Comparison of ENCODE assay signal across 13 cellular contexts in genomic region chr13:53460776-53461175, GRCh38.
"Had no signal": no experiment of that assay in that cellular context is flagged by ENCODE, and none has a peak within 500 bp of the region (broad histone marks: within the 10 kb centered on the region; RNA-seq: fewer than 3 reads in every experiment).

No MANE protein-coding gene starts in this region.

- H3K4me1 Mint-ChIP-seq: activated T-helper 17 cell treated with anti-CD3 and anti-CD28 coated beads, Interleukin-2, amount 50 U/mL, for 72 hours; natural killer cell had no signal

- H3K27me3 Mint-ChIP-seq: activated T-helper 17 cell treated with anti-CD3 and anti-CD28 coated beads, Interleukin-2, amount 50 U/mL, for 72 hours had no signal

- H3K4me3 ChIP-seq: ascending aorta, heart left ventricle, thoracic aorta had no signal

- ATAC-seq: activated T-helper 17 cell treated with anti-CD3 and anti-CD28 coated beads, Interleukin-2, amount 50 U/mL, for 72 hours; heart left ventricle; left colon; natural killer cell; sciatic nerve had no signal

- H3K27ac Mint-ChIP-seq: activated naive CD4-positive, alpha-beta T cell treated with anti-CD3 and anti-CD28 coated beads for 36 hours; activated T-helper 17 cell treated with anti-CD3 and anti-CD28 coated beads, Interleukin-2, amount 50 U/mL, for 72 hours; natural killer cell had no signal

- H3K36me3 ChIP-seq: ascending aorta, heart left ventricle, thoracic aorta had no signal

- H3K27ac ChIP-seq: ascending aorta, thoracic aorta had no signal

- H3K4me1 ChIP-seq: ascending aorta, heart left ventricle had no signal

- H3K36me3 Mint-ChIP-seq: natural killer cell had no signal

- H3K4me3 Mint-ChIP-seq: activated naive CD4-positive, alpha-beta T cell treated with anti-CD3 and anti-CD28 coated beads for 36 hours; activated T-helper 17 cell treated with anti-CD3 and anti-CD28 coated beads, Interleukin-2, amount 50 U/mL, for 72 hours; natural killer cell had no signal

- H3K9me3 ChIP-seq: ascending aorta, heart left ventricle, thoracic aorta had no signal

- DNase-seq: activated CD4-positive, alpha-beta T cell treated with anti-CD3 and anti-CD28 coated beads for 1 hour; activated CD4-positive, alpha-beta T cell treated with anti-CD3 and anti-CD28 coated beads, Interleukin-2, amount 50 U/mL, for 4 hours; activated naive CD4-positive, alpha-beta T cell treated with anti-CD3 and anti-CD28 coated beads for 36 hours; activated T-cell treated with anti-CD3 and anti-CD28 coated beads for 4 hours; dermis blood vessel endothelial cell; heart left ventricle; left colon; natural killer cell; stimulated activated CD4-positive, alpha-beta T cell treated with anti-CD3 and anti-CD28 coated beads, Interleukin-1b, Interleukin-23, amount 100 ng/mL, for 48 hours had no signal

- H3K27me3 ChIP-seq: ascending aorta, heart left ventricle had no signal
